Comparison of ENCODE assay signal across 15 cellular contexts in genomic region chrX:81301877-81302276, GRCh38.
"Had no signal": no experiment of that assay in that cellular context is flagged by ENCODE, and none has a peak within 500 bp of the region (broad histone marks: within the 10 kb centered on the region; RNA-seq: fewer than 3 reads in every experiment).

No MANE protein-coding gene starts in this region.

- H3K36me3 Mint-ChIP-seq: stimulated activated effector memory CD8-positive, alpha-beta T cell treated with anti-CD3 and anti-CD28 coated beads, Interleukin-12 subunit alpha, Interleukin-12 subunit beta, amount 100 ng/mL, for 72 hours had no signal

- H3K4me2 ChIP-seq: neural progenitor cell had no signal

- H3K9me3 Mint-ChIP-seq: activated CD4-positive, alpha-beta T cell treated with anti-CD3 and anti-CD28 coated beads, Interleukin-2, amount 10 ng/mL, durations not matched to agents 7 days and 5 days; neural progenitor cell; stimulated activated effector memory CD8-positive, alpha-beta T cell treated with anti-CD3 and anti-CD28 coated beads, Interleukin-12 subunit alpha, Interleukin-12 subunit beta, amount 100 ng/mL, for 72 hours; T-helper 2 cell treated with Interferon-gamma antibody and Interleukin-4, amounts not matched to agents 5 μg/mL and 100 μg/mL, for 36 hours had no signal

- ATAC-seq: gastroesophageal sphincter; stimulated activated effector memory CD8-positive, alpha-beta T cell treated with anti-CD3 and anti-CD28 coated beads, Interleukin-12 subunit alpha, Interleukin-12 subunit beta, amount 100 ng/mL, for 72 hours had no signal

- H3K36me3 ChIP-seq: cardiac muscle cell, gastroesophageal sphincter, ovary had no signal

- H3K9ac ChIP-seq: neural progenitor cell had no signal

- H3K4me1 Mint-ChIP-seq: activated CD4-positive, alpha-beta T cell treated with anti-CD3 and anti-CD28 coated beads, Interleukin-2, amount 10 ng/mL, durations not matched to agents 7 days and 5 days; neural progenitor cell; stimulated activated effector memory CD8-positive, alpha-beta T cell treated with anti-CD3 and anti-CD28 coated beads, Interleukin-12 subunit alpha, Interleukin-12 subunit beta, amount 100 ng/mL, for 72 hours had no signal

- H3K27me3 ChIP-seq: cardiac muscle cell, gastroesophageal sphincter, neural progenitor cell, ovary had no signal

- H3K27me3 Mint-ChIP-seq: activated CD4-positive, alpha-beta T cell treated with anti-CD3 and anti-CD28 coated beads, Interleukin-2, amount 10 ng/mL, durations not matched to agents 7 days and 5 days; naive B cell had no signal

- H2AFZ ChIP-seq: neural progenitor cell had no signal

- H3K27ac Mint-ChIP-seq: activated CD4-positive, alpha-beta T cell treated with anti-CD3 and anti-CD28 coated beads, Interleukin-2, amount 10 ng/mL, durations not matched to agents 7 days and 5 days; naive B cell; neural progenitor cell; stimulated activated effector memory CD8-positive, alpha-beta T cell treated with anti-CD3 and anti-CD28 coated beads, Interleukin-12 subunit alpha, Interleukin-12 subunit beta, amount 100 ng/mL, for 72 hours; T-helper 2 cell treated with Interferon-gamma antibody and Interleukin-4, amounts not matched to agents 5 μg/mL and 100 μg/mL, for 36 hours had no signal

- H3K27ac ChIP-seq: cardiac muscle cell, gastroesophageal sphincter, neural progenitor cell, ovary had no signal

- H3K4me1 ChIP-seq: gastroesophageal sphincter, neural progenitor cell had no signal

- H3K9me3 ChIP-seq: gastroesophageal sphincter, ovary had no signal

- DNase-seq: activated CD4-positive, alpha-beta T cell treated with anti-CD3 and anti-CD28 coated beads, Interleukin-2, amount 10 ng/mL, durations not matched to agents 7 days and 5 days; activated naive CD4-positive, alpha-beta T cell treated with Interleukin-2 at 50 U/mL for 16 hours; activated T-cell treated with anti-CD3 and anti-CD28 coated beads for 4 hours; aorta; naive B cell; ovary; stimulated activated CD4-positive, alpha-beta T cell treated with anti-CD3 and anti-CD28 coated beads, Interleukin-12 subunit alpha, Interleukin-12 subunit beta, amount 100 ng/mL, for 4 hours; stimulated activated CD4-positive, alpha-beta T cell treated with anti-CD3 and anti-CD28 coated beads, Interleukin-2, amount 100 ng/mL, for 24 hours; SW 1271 had no signal

- H3K4me3 Mint-ChIP-seq: activated CD4-positive, alpha-beta T cell treated with anti-CD3 and anti-CD28 coated beads, Interleukin-2, amount 10 ng/mL, durations not matched to agents 7 days and 5 days; naive B cell; neural progenitor cell; stimulated activated effector memory CD8-positive, alpha-beta T cell treated with anti-CD3 and anti-CD28 coated beads, Interleukin-12 subunit alpha, Interleukin-12 subunit beta, amount 100 ng/mL, for 72 hours; T-helper 2 cell treated with Interferon-gamma antibody and Interleukin-4, amounts not matched to agents 5 μg/mL and 100 μg/mL, for 36 hours had no signal

- H3K4me3 ChIP-seq: cardiac muscle cell, gastroesophageal sphincter, lung, neural progenitor cell, ovary had no signal
